ENCODE assay signal across 26 cellular contexts in the genomic region with DNA sequence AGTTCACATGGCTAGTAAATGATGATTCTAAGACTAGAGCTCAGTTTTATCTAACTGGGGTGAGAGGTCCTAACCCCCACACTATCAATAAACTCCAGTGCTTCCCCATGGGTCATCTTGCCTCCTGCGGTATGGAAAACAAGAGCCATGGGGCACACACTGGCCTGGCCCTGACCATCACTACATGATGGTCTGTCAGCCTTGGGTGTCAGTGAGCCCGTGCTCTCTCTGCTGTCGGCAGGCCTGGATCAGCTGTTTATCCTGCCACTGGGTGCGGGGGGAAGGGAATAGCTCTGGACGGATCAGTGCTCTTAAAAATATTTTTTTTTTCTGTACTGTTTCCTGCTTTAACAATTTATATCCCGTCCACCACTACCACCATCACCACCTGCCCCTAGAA.
"Had no signal": no experiment of that assay in that cellular context is flagged by ENCODE, and none has a peak within 500 bp of the region (broad histone marks: within the 10 kb centered on the region; RNA-seq: fewer than 3 reads in every experiment).

No MANE protein-coding gene starts in this region.

- H3K27me3 Mint-ChIP-seq: activated CD4-positive, alpha-beta memory T cell treated with anti-CD3 and anti-CD28 coated beads, Interleukin-2, amount 10 ng/mL, durations not matched to agents 7 days and 5 days; activated CD4-positive, alpha-beta T cell treated with anti-CD3 and anti-CD28 coated beads, Interleukin-2, amount 10 ng/mL, durations not matched to agents 7 days and 5 days; activated T-helper 17 cell treated with anti-CD3 and anti-CD28 coated beads, Interleukin-2, amount 50 U/mL, for 72 hours; central memory CD8-positive, alpha-beta T cell; dendritic cell treated with granulocyte-macrophage colony-stimulating factor and Interleukin-4, amounts not matched to agents 40 ng/mL and 50 ng/mL, for 4 days had no signal

- H3K36me3 Mint-ChIP-seq: activated naive CD8-positive, alpha-beta T cell had no signal

- ATAC-seq: activated T-cell treated with anti-CD3 and anti-CD28 coated beads, Interleukin-2, amount 50 U/mL, for 4 hours; activated T-helper 17 cell treated with anti-CD3 and anti-CD28 coated beads, Interleukin-2, amount 50 U/mL, for 72 hours; esophagus mucosa had no signal

- H3K4me3 ChIP-seq: coronary artery, dorsolateral prefrontal cortex, heart left ventricle had no signal

- H3K27ac Mint-ChIP-seq: activated CD4-positive, alpha-beta memory T cell treated with anti-CD3 and anti-CD28 coated beads, Interleukin-2, amount 10 ng/mL, durations not matched to agents 7 days and 5 days; activated CD4-positive, alpha-beta T cell treated with anti-CD3 and anti-CD28 coated beads, Interleukin-2, amount 10 ng/mL, durations not matched to agents 7 days and 5 days; activated naive CD8-positive, alpha-beta T cell; activated T-helper 17 cell treated with anti-CD3 and anti-CD28 coated beads, Interleukin-2, amount 50 U/mL, for 72 hours; dendritic cell treated with granulocyte-macrophage colony-stimulating factor and Interleukin-4, amounts not matched to agents 40 ng/mL and 50 ng/mL, for 4 days; endodermal cell had no signal

- H3K27me3 ChIP-seq: brain microvascular endothelial cell, heart left ventricle had no signal

- H3K27ac ChIP-seq: brain microvascular endothelial cell, coronary artery, dorsolateral prefrontal cortex, heart left ventricle had no signal

- H3K4me1 Mint-ChIP-seq: activated T-helper 17 cell treated with anti-CD3 and anti-CD28 coated beads, Interleukin-2, amount 50 U/mL, for 72 hours; central memory CD8-positive, alpha-beta T cell had no signal

- H3K36me3 ChIP-seq: brain microvascular endothelial cell, heart left ventricle had no signal

- DNase-seq: activated CD4-positive, alpha-beta memory T cell treated with anti-CD3 and anti-CD28 coated beads, Interleukin-2, amount 10 ng/mL, durations not matched to agents 7 days and 5 days; activated CD4-positive, alpha-beta T cell treated with anti-CD3 and anti-CD28 coated beads for 1 hour; activated CD4-positive, alpha-beta T cell treated with anti-CD3 and anti-CD28 coated beads for 4 hours; activated CD4-positive, alpha-beta T cell treated with anti-CD3 and anti-CD28 coated beads, Interleukin-2, amount 10 ng/mL, durations not matched to agents 7 days and 5 days; activated CD4-positive, alpha-beta T cell treated with anti-CD3 and anti-CD28 coated beads, Interleukin-2, amount 50 U/mL, for 4 hours; activated CD8-positive, alpha-beta memory T cell treated with anti-CD3 and anti-CD28 coated beads for 24 hours; activated effector memory CD4-positive, alpha-beta T cell treated with Interleukin-2 at 50 U/mL for 16 hours; activated gamma-delta T cell treated with Interleukin-2 at 50 U/mL for 16 hours; activated naive CD4-positive, alpha-beta T cell treated with anti-CD3 and anti-CD28 coated beads, Interleukin-2, amount 50 U/mL, for 16 hours; activated naive CD4-positive, alpha-beta T cell treated with Interleukin-2 at 50 U/mL for 16 hours; activated T-cell treated with anti-CD3 and anti-CD28 coated beads, Interleukin-2, amount 50 U/mL, for 4 hours; amniotic stem cell; anterior cingulate cortex; brain microvascular endothelial cell; dorsolateral prefrontal cortex; effector memory CD4-positive, alpha-beta T cell; endodermal cell; foreskin fibroblast; heart left ventricle; T-helper 2 cell had no signal

- H3K4me3 Mint-ChIP-seq: activated CD4-positive, alpha-beta memory T cell treated with anti-CD3 and anti-CD28 coated beads, Interleukin-2, amount 10 ng/mL, durations not matched to agents 7 days and 5 days; activated CD4-positive, alpha-beta T cell treated with anti-CD3 and anti-CD28 coated beads, Interleukin-2, amount 10 ng/mL, durations not matched to agents 7 days and 5 days; activated naive CD8-positive, alpha-beta T cell; activated T-cell treated with anti-CD3 and anti-CD28 coated beads, Interleukin-2, amount 50 U/mL, for 4 hours; activated T-helper 17 cell treated with anti-CD3 and anti-CD28 coated beads, Interleukin-2, amount 50 U/mL, for 72 hours; central memory CD8-positive, alpha-beta T cell; dendritic cell treated with granulocyte-macrophage colony-stimulating factor and Interleukin-4, amounts not matched to agents 40 ng/mL and 50 ng/mL, for 4 days; endodermal cell had no signal

- H3K9me3 ChIP-seq: heart left ventricle had no signal

- H3K9me3 Mint-ChIP-seq: activated CD4-positive, alpha-beta T cell treated with anti-CD3 and anti-CD28 coated beads, Interleukin-2, amount 10 ng/mL, durations not matched to agents 7 days and 5 days; activated T-cell treated with anti-CD3 and anti-CD28 coated beads, Interleukin-2, amount 50 U/mL, for 4 hours; activated T-helper 17 cell treated with anti-CD3 and anti-CD28 coated beads, Interleukin-2, amount 50 U/mL, for 72 hours; dendritic cell treated with granulocyte-macrophage colony-stimulating factor and Interleukin-4, amounts not matched to agents 40 ng/mL and 50 ng/mL, for 4 days; endodermal cell had no signal
